ENCODE assay signal across 1 cellular context in the genomic region with DNA sequence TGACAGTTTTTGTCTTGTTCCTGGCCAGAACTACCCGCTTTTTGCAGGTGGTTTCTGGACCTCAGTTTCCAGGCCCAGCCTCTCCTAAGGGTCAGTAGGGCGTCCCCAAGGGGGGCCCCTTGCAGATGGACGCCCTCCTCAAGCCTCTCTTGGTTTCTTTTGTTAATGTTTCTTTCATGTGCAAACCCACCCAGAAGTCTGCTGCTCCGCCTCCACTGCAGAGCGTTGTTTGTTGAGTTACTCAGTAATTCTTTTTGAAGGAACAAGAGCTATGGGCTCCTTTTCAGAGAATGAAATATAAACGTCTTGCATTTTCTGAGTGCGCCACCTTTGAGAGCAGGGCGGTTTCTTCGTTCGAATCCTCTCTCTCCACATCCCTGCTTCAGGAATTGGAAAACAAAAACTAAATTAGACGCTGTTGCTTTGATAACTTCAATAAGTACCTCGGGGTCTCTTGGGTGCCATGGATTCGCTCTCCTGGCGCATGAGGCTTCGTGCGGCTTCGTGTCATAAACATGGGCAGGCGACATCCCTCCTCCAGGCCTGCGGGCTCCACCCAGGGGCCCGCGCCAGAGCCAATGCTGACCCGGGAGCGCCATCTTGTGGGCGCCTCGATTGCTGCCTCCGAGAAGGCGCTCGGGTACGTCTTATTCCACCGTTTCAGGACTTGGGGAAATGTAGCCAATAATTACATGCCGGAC.
TF ChIP-seq lines count a peak whose summit lies in the region.

No MANE protein-coding gene starts in this region.

TF ChIP-seq in K562, 482 proteins besides CTCF, POLR2A, EP300 and RAD21 (continued from another document and continues in another):
- TF ChIP-seq, protein P1, sequence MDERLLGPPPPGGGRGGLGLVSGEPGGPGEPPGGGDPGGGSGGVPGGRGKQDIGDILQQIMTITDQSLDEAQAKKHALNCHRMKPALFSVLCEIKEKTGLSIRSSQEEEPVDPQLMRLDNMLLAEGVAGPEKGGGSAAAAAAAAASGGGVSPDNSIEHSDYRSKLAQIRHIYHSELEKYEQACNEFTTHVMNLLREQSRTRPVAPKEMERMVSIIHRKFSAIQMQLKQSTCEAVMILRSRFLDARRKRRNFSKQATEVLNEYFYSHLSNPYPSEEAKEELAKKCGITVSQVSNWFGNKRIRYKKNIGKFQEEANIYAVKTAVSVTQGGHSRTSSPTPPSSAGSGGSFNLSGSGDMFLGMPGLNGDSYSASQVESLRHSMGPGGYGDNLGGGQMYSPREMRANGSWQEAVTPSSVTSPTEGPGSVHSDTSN (CRISPR knock-in tag; IDR thresholded peaks at IDR 0.05; ENCODE audit: low read depth), result no peak
- TF ChIP-seq, protein P1 (tag; conservative IDR thresholded peaks at IDR 0.05; ENCODE audit: low read depth), result no peak
- no peak for TF ChIP-seq PML (IDR thresholded peaks at IDR 0.05; ENCODE audit: low read length)
- no peak for TF ChIP-seq BRD4 (IDR thresholded peaks at IDR 0.05)
- no peak for TF ChIP-seq FOS (IDR thresholded peaks at IDR 0.05; ENCODE audit: extremely low read depth, insufficient read length)
- no peak for TF ChIP-seq HDGF (IDR thresholded peaks at IDR 0.05)
- no peak for TF ChIP-seq MCM5 (IDR thresholded peaks at IDR 0.05; ENCODE audit: low read depth)
- no peak for TF ChIP-seq ZBTB5 (IDR thresholded peaks at IDR 0.05)
- TF ChIP-seq ZNF124 (CRISPR knock-in tag; IDR thresholded peaks at IDR 0.05), result no peak
- TF ChIP-seq CREB3 (tag; conservative IDR thresholded peaks at IDR 0.05; ENCODE audit: low read depth), result no peak
- no peak for TF ChIP-seq CBFA2T2 (conservative IDR thresholded peaks at IDR 0.05)
- no peak for TF ChIP-seq MYC (IDR thresholded peaks at IDR 0.05; ENCODE audit: low read depth, low read length)
- no peak for TF ChIP-seq MYC (CRISPR knock-in tag; IDR thresholded peaks at IDR 0.05; ENCODE audit: borderline replicate concordance, low read depth)
- TF ChIP-seq, protein P2, sequence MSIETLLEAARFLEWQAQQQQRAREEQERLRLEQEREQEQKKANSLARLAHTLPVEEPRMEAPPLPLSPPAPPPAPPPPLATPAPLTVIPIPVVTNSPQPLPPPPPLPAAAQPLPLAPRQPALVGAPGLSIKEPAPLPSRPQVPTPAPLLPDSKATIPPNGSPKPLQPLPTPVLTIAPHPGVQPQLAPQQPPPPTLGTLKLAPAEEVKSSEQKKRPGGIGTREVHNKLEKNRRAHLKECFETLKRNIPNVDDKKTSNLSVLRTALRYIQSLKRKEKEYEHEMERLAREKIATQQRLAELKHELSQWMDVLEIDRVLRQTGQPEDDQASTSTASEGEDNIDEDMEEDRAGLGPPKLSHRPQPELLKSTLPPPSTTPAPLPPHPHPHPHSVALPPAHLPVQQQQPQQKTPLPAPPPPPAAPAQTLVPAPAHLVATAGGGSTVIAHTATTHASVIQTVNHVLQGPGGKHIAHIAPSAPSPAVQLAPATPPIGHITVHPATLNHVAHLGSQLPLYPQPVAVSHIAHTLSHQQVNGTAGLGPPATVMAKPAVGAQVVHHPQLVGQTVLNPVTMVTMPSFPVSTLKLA (conservative IDR thresholded peaks at IDR 0.05), result peak in 1 of 2 experiments; percentile 24; a peak in 1 of 4 replicates
- TF ChIP-seq ZNF398 (CRISPR knock-in tag; IDR thresholded peaks at IDR 0.05), result no peak
- TF ChIP-seq SAP30 (IDR thresholded peaks at IDR 0.05; ENCODE audit: borderline replicate concordance, insufficient read depth, low read depth, low read length, poor library complexity, severe bottlenecking), result no peak
- TF ChIP-seq ELF1 (tag; IDR thresholded peaks at IDR 0.05), result no peak
- no peak for TF ChIP-seq ATF1 (CRISPR knock-in tag; IDR thresholded peaks at IDR 0.05)
- TF ChIP-seq ATF1 (tag; IDR thresholded peaks at IDR 0.05), result 0 out of 2 replicates have a peak, but pooled peaks have one; percentile 18
- TF ChIP-seq FOXK2 (conservative IDR thresholded peaks at IDR 0.05 in 1 of 2, IDR thresholded peaks at IDR 0.05 in 1 of 2; ENCODE audit: low read depth in 2 of 2), result 0 out of 4 replicates have a peak, but pooled peaks of 1 of the 2 experiments have one; percentile 45
- no peak for TF ChIP-seq TRIM25 (IDR thresholded peaks at IDR 0.05; ENCODE audit: borderline replicate concordance)
- TF ChIP-seq JUND (IDR thresholded peaks at IDR 0.05; ENCODE audit: borderline replicate concordance, low read depth, low read length), result 0 out of 2 replicates have a peak, but pooled peaks have one; percentile 20
- no peak for TF ChIP-seq JUND (tag; IDR thresholded peaks at IDR 0.05; ENCODE audit: borderline replicate concordance, low read depth, low read length)
- TF ChIP-seq ZNF76 (CRISPR knock-in tag; IDR thresholded peaks at IDR 0.05; ENCODE audit: borderline replicate concordance), result no peak
- TF ChIP-seq SMAD1 (IDR thresholded peaks at IDR 0.05; ENCODE audit: low read depth, low read length, partially characterized antibody), result no peak
- TF ChIP-seq, protein P3, sequence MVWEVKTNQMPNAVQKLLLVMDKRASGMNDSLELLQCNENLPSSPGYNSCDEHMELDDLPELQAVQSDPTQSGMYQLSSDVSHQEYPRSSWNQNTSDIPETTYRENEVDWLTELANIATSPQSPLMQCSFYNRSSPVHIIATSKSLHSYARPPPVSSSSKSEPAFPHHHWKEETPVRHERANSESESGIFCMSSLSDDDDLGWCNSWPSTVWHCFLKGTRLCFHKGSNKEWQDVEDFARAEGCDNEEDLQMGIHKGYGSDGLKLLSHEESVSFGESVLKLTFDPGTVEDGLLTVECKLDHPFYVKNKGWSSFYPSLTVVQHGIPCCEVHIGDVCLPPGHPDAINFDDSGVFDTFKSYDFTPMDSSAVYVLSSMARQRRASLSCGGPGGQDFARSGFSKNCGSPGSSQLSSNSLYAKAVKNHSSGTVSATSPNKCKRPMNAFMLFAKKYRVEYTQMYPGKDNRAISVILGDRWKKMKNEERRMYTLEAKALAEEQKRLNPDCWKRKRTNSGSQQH (CRISPR knock-in tag; IDR thresholded peaks at IDR 0.05), result no peak
- TF ChIP-seq SMC3 (conservative IDR thresholded peaks at IDR 0.05; ENCODE audit: insufficient read depth, low read depth, low read length), result peak; percentile 78
- no peak for TF ChIP-seq ASH1L (IDR thresholded peaks at IDR 0.05; ENCODE audit: borderline replicate concordance, low read depth, partially characterized antibody)
- TF ChIP-seq RB1 (IDR thresholded peaks at IDR 0.05; ENCODE audit: low read depth), result peak; percentile 79; the same call in 1 of the 2 replicates
- TF ChIP-seq, protein P4, sequence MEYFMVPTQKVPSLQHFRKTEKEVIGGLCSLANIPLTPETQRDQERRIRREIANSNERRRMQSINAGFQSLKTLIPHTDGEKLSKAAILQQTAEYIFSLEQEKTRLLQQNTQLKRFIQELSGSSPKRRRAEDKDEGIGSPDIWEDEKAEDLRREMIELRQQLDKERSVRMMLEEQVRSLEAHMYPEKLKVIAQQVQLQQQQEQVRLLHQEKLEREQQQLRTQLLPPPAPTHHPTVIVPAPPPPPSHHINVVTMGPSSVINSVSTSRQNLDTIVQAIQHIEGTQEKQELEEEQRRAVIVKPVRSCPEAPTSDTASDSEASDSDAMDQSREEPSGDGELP (CRISPR knock-in tag; IDR thresholded peaks at IDR 0.05; ENCODE audit: borderline replicate concordance), result peak; percentile 20; the same call in 1 of the 2 replicates
- peak; percentile 55 for TF ChIP-seq CXXC5 (CRISPR knock-in tag; IDR thresholded peaks at IDR 0.05)
- TF ChIP-seq, protein P5, sequence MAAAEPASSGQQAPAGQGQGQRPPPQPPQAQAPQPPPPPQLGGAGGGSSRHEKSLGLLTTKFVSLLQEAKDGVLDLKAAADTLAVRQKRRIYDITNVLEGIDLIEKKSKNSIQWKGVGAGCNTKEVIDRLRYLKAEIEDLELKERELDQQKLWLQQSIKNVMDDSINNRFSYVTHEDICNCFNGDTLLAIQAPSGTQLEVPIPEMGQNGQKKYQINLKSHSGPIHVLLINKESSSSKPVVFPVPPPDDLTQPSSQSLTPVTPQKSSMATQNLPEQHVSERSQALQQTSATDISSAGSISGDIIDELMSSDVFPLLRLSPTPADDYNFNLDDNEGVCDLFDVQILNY (CRISPR knock-in tag; IDR thresholded peaks at IDR 0.05), result no peak
- no peak for TF ChIP-seq CBFA2T3 (IDR thresholded peaks at IDR 0.05)
- TF ChIP-seq CREB1 (IDR thresholded peaks at IDR 0.05), result peak; percentile 40; the same call in 1 of the 2 replicates
- TF ChIP-seq CREB1 (CRISPR knock-in tag; IDR thresholded peaks at IDR 0.05), result no peak
- TF ChIP-seq MAZ (CRISPR knock-in tag; conservative IDR thresholded peaks at IDR 0.05 in 1 of 2, IDR thresholded peaks at IDR 0.05 in 1 of 2), result peak in 1 of 2 experiments; percentile 64; a peak in 2 of 4 replicates
- TF ChIP-seq TCF7 (IDR thresholded peaks at IDR 0.05; ENCODE audit: borderline replicate concordance), result no peak
- TF ChIP-seq NRF1 (conservative IDR thresholded peaks at IDR 0.05 in 1 of 2, IDR thresholded peaks at IDR 0.05 in 1 of 2), result peak; percentile 19 to 39; a peak in 1 of 4 replicates
